ENCODE assay signal across 9 cellular contexts in genomic region chr15:99719096-99719541, GRCh38. TPM values are rescaled to one million over a fixed set of nuclear protein-coding genes. Genes with fewer than 3 reads are reported as not detected.
DNase-seq lines count a peak whose midpoint lies in the region; ATAC-seq and TF ChIP-seq lines count a peak whose summit lies in the region.
"Had no signal": no experiment of that assay in that cellular context is flagged by ENCODE, and none has a peak within 500 bp of the region (broad histone marks: within the 10 kb centered on the region; RNA-seq: fewer than 3 reads in every experiment).

No MANE protein-coding gene starts in this region.

- H3K4me3 ChIP-seq in MM.1S (ENCODE audit: low read length): peak overlapping the region; percentile 6; the same call in 1 of the 2 replicates
- no peak overlapping the region for H3K4me3 ChIP-seq in neural progenitor cell
- H3K4me3 ChIP-seq in HAP-1: no peak overlapping the region

- peaks cover 7% of the 10 kb centered on the region for H3K9me3 Mint-ChIP-seq in neural progenitor cell

- H3K4me2 ChIP-seq in MM.1S (ENCODE audit: low read depth, low read length) (peak overlapping the region; percentile 51), neural progenitor cell (no peak overlapping the region)

- H3K79me2 ChIP-seq in MM.1S (ENCODE audit: low read length) (no peaks in the 10 kb centered on the region), neural progenitor cell (ENCODE audit: low read depth) (no peaks in the 10 kb centered on the region)

- TF ChIP-seq CTCF in MM.1S (IDR thresholded peaks at IDR 0.05; ENCODE audit: low read length): no peak
- no peak for TF ChIP-seq CTCF in neural progenitor cell (IDR thresholded peaks at IDR 0.05)

- H3K9ac ChIP-seq in MM.1S (ENCODE audit: low read length) (no peak overlapping the region), neural progenitor cell (no peak overlapping the region)

- DNase-seq in H4 (ENCODE audit: low spot score) (peak; percentile 76), MM.1S (peak; percentile 97), islet precursor cell (peak; percentile 40), neural progenitor cell (ENCODE audit: low spot score) (no peak), anterior cingulate cortex (lab: John Stamatoyannopoulos, UW) (no peak), iPS-NIHi7 (ENCODE audit: extremely low spot score) (no peak), HAP-1 (ENCODE audit: low spot score in 2 of 2) (no peak)

- H3K27me3 ChIP-seq in MM.1S (replicated peaks; ENCODE audit: insufficient read depth, low read length) (no peaks in the 10 kb centered on the region), neural progenitor cell (no peaks in the 10 kb centered on the region), HAP-1 (ENCODE audit: low read depth) (no peaks in the 10 kb centered on the region)

- no peaks in the 10 kb centered on the region for H3K9me2 ChIP-seq in MM.1S (replicated peaks; ENCODE audit: insufficient read depth, low read length)

- H3F3A ChIP-seq in MM.1S (ENCODE audit: insufficient read depth, low read length) (peaks cover 18% of the 10 kb centered on the region), neural progenitor cell (ENCODE audit: low read depth) (peaks cover 3% of the 10 kb centered on the region)

- H4K20me1 ChIP-seq in MM.1S (ENCODE audit: insufficient read depth, low read length): no peaks in the 10 kb centered on the region
- peaks cover 6% of the 10 kb centered on the region for H4K20me1 ChIP-seq in neural progenitor cell (ENCODE audit: low read depth)

- in situ Hi-C loops in HAP-1 (cut with MboI; ENCODE audit: low sequenced_read_pairs): no loop called here

- H3K4me1 ChIP-seq in MM.1S (ENCODE audit: low read length): peaks cover 19% of the 10 kb centered on the region
- no peaks in the 10 kb centered on the region for H3K4me1 ChIP-seq in neural progenitor cell
- no peaks in the 10 kb centered on the region for H3K4me1 ChIP-seq in HAP-1

- peaks cover 35% of the 10 kb centered on the region for H3K36me3 Mint-ChIP-seq in neural progenitor cell

- no peaks in the 10 kb centered on the region for H3K27me3 Mint-ChIP-seq in neural progenitor cell (ENCODE audit: insufficient read depth, low read depth)
- H3K27me3 Mint-ChIP-seq: IgD-negative memory B cell had no signal

- no peaks in the 10 kb centered on the region for H3K9me3 ChIP-seq in MM.1S (replicated peaks; ENCODE audit: insufficient read depth, low read length)
- no peaks in the 10 kb centered on the region for H3K9me3 ChIP-seq in neural progenitor cell (ENCODE audit: low read depth)
- H3K9me3 ChIP-seq in HAP-1: no peaks in the 10 kb centered on the region

- H2AFZ ChIP-seq in MM.1S (ENCODE audit: low read length): no peak overlapping the region
- H2AFZ ChIP-seq in neural progenitor cell (replicated peaks): no peak overlapping the region

- H3K36me3 ChIP-seq in MM.1S (replicated peaks; ENCODE audit: insufficient read depth, low read length) (no peaks in the 10 kb centered on the region), neural progenitor cell (no peaks in the 10 kb centered on the region), HAP-1 (replicated peaks) (no peaks in the 10 kb centered on the region)

- no peak overlapping the region for H3K27ac Mint-ChIP-seq in neural progenitor cell
- H3K27ac Mint-ChIP-seq: IgD-negative memory B cell had no signal

- H3K4me1 Mint-ChIP-seq in neural progenitor cell: peaks cover 3% of the 10 kb centered on the region

- H3K27ac ChIP-seq in MM.1S (ENCODE audit: low read length) (peak overlapping the region; percentile 38; the same call in 1 of the 2 replicates), neural progenitor cell (no peak overlapping the region)

- ATAC-seq in GM18508 (IDR thresholded peaks at IDR 0.05; ENCODE audit: insufficient read depth, unreplicated experiment): peak; percentile 90

- no peak overlapping the region for H3K4me3 Mint-ChIP-seq in neural progenitor cell

RNA-seq across cellular contexts. Expression of gene LYSMD4, which starts 14.1 kb away (rescaled TPM):
- 4.0 and 5.7 TPM in 2 replicates for total RNA-seq in H4 (2014; rRNA removed; shearing (Covaris generic))
- 11.7 and 16.3 TPM in 2 replicates for total RNA-seq in neural progenitor cell (ENCODE audit: low replicate concordance)

Comparison
In these comparisons a context has a peak if more than half of its experiments do, and no peak if none do; other contexts are left out.
1. DNase-seq: peak in H4 (single experiment), MM.1S (single experiment) and islet precursor cell (single experiment); none in neural progenitor cell (single experiment), anterior cingulate cortex (0 of 58), iPS-NIHi7 (single experiment) and HAP-1 (0 of 2).